14 cellular contexts compared by ENCODE assay signal in the genomic region with DNA sequence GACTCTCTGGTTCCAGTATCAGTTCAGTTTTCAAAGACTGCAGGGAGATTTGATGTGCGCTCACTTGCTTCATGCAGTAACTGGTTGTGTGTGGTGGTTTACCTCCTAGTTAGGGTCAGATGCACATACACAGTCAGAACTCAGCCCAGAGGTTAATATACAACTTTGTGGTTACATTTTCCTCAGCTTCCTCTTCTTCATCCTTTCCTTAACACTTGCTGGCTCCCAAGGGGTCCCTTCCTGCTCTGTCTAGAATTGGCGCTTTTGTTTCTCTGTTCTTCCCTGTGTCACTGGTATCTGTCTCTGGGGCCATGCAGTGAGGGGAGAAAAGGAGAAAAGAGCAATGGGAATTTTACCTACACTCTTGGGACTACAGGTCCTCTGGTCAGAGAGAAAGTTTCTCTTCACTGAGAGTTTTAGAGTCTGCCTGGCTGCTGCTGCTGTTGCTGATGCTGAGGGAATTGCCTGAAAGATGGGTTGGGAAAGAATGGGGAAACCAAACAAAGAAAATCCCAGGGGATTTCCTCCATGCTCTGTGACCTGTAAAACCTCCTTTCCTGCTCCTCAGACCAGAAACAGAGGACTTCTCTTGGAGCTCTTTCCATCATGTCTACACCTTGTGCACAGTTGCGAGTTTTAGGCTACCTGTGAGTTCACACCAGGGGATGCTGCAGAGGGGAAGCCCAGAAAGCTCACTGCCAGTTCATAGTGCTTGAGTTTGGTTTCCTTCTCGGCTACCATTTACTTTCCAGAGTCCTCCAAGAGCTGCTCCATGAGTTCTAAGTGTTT.
DNase-seq lines count a peak whose midpoint lies in the region; ATAC-seq, FAIRE-seq and TF ChIP-seq lines count a peak whose summit lies in the region.
"Had no signal": no experiment of that assay in that cellular context is flagged by ENCODE, and none has a peak within 500 bp of the region (broad histone marks: within the 10 kb centered on the region; RNA-seq: fewer than 3 reads in every experiment).

No MANE protein-coding gene starts in this region.

- ATAC-seq in GM18498 (IDR thresholded peaks at IDR 0.05; ENCODE audit: unreplicated experiment) (peak; percentile 86), GM19455 (IDR thresholded peaks at IDR 0.05; ENCODE audit: unreplicated experiment) (peak; percentile 76), HG02973 (IDR thresholded peaks at IDR 0.05; ENCODE audit: unreplicated experiment) (peak; percentile 88)

- FAIRE-seq in D721Med (lab: Jason Lieb, UNC): no peak
- FAIRE-seq: astrocyte had no signal

- TF ChIP-seq POLR2A in NB4 (IDR thresholded peaks at IDR 0.05; ENCODE audit: extremely low read depth, insufficient read length): no peak

- TF ChIP-seq CTCF in NB4 (IDR thresholded peaks at IDR 0.05; ENCODE audit: low read depth, low read length) (no peak), foreskin fibroblast (IDR thresholded peaks at IDR 0.05; ENCODE audit: low read depth, low read length) (no peak), D721Med (IDR thresholded peaks at IDR 0.05; ENCODE audit: insufficient read depth, missing control alignments) (no peak)

- DNase-seq in NB4 (ENCODE audit: low read depth): peak; percentile 66
- no peak for DNase-seq in foreskin fibroblast
- DNase-seq in D721Med (ENCODE audit: insufficient read length, low spot score): no peak
- no peak for DNase-seq in NCI-H748 (lab: John Stamatoyannopoulos, UW; ENCODE audit: unreplicated experiment)
- DNase-seq in UCSD-AML1 (lab: John Stamatoyannopoulos, UW; ENCODE audit: unreplicated experiment): no peak
- DNase-seq: activated CD4-positive, alpha-beta T cell treated with anti-CD3 and anti-CD28 coated beads, Interleukin-2, amount 10 ng/mL, durations not matched to agents 24 days and 14 days; C1 segment of cervical spinal cord; erythroblast; GM23248; NCI-H1105 treated with DMSO at 0.1 percent for 48 hours had no signal

- H3K4me3 ChIP-seq in NB4 (ENCODE audit: low read depth, low read length): no peak overlapping the region
- no peak overlapping the region for H3K4me3 ChIP-seq in foreskin fibroblast (ENCODE audit: low read depth in 1 of 2, low read length in 2 of 2)
- H3K4me3 ChIP-seq: GM23248 had no signal
